In genomic region chr17:43456661-43457361, GRCh38 we compare ENCODE assay signal across 10 cellular contexts. TPM values are rescaled to one million over a fixed set of nuclear protein-coding genes. Genes with fewer than 3 reads are reported as not detected.
DNase-seq lines count a peak whose midpoint lies in the region; ATAC-seq and TF ChIP-seq lines count a peak whose summit lies in the region.
"Had no signal": no experiment of that assay in that cellular context is flagged by ENCODE, and none has a peak within 500 bp of the region (broad histone marks: within the 10 kb centered on the region; RNA-seq: fewer than 3 reads in every experiment).

No MANE protein-coding gene starts in this region.

- no peak for ATAC-seq in activated CD8-positive, alpha-beta memory T cell treated with anti-CD3 and anti-CD28 coated beads, Interleukin-2, amount 10 ng/mL, durations not matched to agents 7 days and 5 days
- no peak for ATAC-seq in HG02588 (IDR thresholded peaks at IDR 0.05; ENCODE audit: unreplicated experiment)

- CTCF ChIA-PET in Calu3 (lab: Charles Lee): interaction anchor here (1.0 to 1.5 kb wide), 2 partner anchors 9 to 12 kb away, joined by 4 to 8 read pairs; no protein-coding TSS in a partner anchor
- CTCF ChIA-PET in activated CD8-positive, alpha-beta memory T cell treated with anti-CD3 and anti-CD28 coated beads, Interleukin-2, amount 10 ng/mL, durations not matched to agents 7 days and 5 days (lab: Charles Lee): interaction anchor here (1.7 kb wide), 1 partner anchor 309 kb away, joined by 4 read pairs; no protein-coding TSS in a partner anchor

- H3K36me3 Mint-ChIP-seq in Calu3 (ENCODE audit: insufficient read depth, unreplicated experiment) (peaks cover 5% of the 10 kb centered on the region), brain (no peaks in the 10 kb centered on the region)
- no peaks in the 10 kb centered on the region for H3K36me3 Mint-ChIP-seq in activated CD8-positive, alpha-beta memory T cell treated with anti-CD3 and anti-CD28 coated beads, Interleukin-2, amount 10 ng/mL, durations not matched to agents 7 days and 5 days

- H3K4me3 Mint-ChIP-seq in Calu3 (ENCODE audit: low read depth, unreplicated experiment) (no peak overlapping the region), brain (no peak overlapping the region)
- no peak overlapping the region for H3K4me3 Mint-ChIP-seq in activated CD8-positive, alpha-beta memory T cell treated with anti-CD3 and anti-CD28 coated beads, Interleukin-2, amount 10 ng/mL, durations not matched to agents 7 days and 5 days
- H3K4me3 Mint-ChIP-seq: nephron had no signal

- H3K27ac Mint-ChIP-seq in Calu3 (ENCODE audit: unreplicated experiment) (no peak overlapping the region), brain (peak overlapping the region; percentile 35 to 71 (median 54))
- no peak overlapping the region for H3K27ac Mint-ChIP-seq in activated CD8-positive, alpha-beta memory T cell treated with anti-CD3 and anti-CD28 coated beads, Interleukin-2, amount 10 ng/mL, durations not matched to agents 7 days and 5 days

- no peak for TF ChIP-seq CTCF in Calu3 (IDR thresholded peaks at IDR 0.05; ENCODE audit: unreplicated experiment)
- TF ChIP-seq CTCF in brain (conservative IDR thresholded peaks at IDR 0.05): no peak

- intact Hi-C loops in Calu3 (cut with micrococcal nuclease; ENCODE audit: unreplicated experiment): no loop called here

- H3K27me3 Mint-ChIP-seq in Calu3 (ENCODE audit: unreplicated experiment) (no peaks in the 10 kb centered on the region), brain (peaks cover 7% of the 10 kb centered on the region)
- peaks cover 23% of the 10 kb centered on the region for H3K27me3 Mint-ChIP-seq in activated CD8-positive, alpha-beta memory T cell treated with anti-CD3 and anti-CD28 coated beads, Interleukin-2, amount 10 ng/mL, durations not matched to agents 7 days and 5 days

- BruUV-seq in Calu3 (replicated peaks; lab: Mats Ljungman, UMichigan): no TSS peak

- H3K9me3 Mint-ChIP-seq in Calu3 (ENCODE audit: low read depth, unreplicated experiment) (no peaks in the 10 kb centered on the region), brain (peaks cover 0 to 12% (median 2%) of the 10 kb centered on the region in 5 experiments)
- no peaks in the 10 kb centered on the region for H3K9me3 Mint-ChIP-seq in activated CD8-positive, alpha-beta memory T cell treated with anti-CD3 and anti-CD28 coated beads, Interleukin-2, amount 10 ng/mL, durations not matched to agents 7 days and 5 days (ENCODE audit: low read depth)
- H3K9me3 Mint-ChIP-seq: nephron had no signal

- peak; percentile 26 for DNase-seq in Calu3
- DNase-seq in NCI-H1694 treated with DMSO at 0.1 percent for 48 hours (lab: John Stamatoyannopoulos, UW): peak; percentile 98
- DNase-seq in lung microvascular endothelial cell (ENCODE audit: low read depth in 2 of 2): peak; percentile 32 to 60
- no peak for DNase-seq in activated CD8-positive, alpha-beta memory T cell treated with anti-CD3 and anti-CD28 coated beads, Interleukin-2, amount 50 U/mL, for 48 hours
- no peak for DNase-seq in activated CD8-positive, alpha-beta memory T cell treated with anti-CD3 and anti-CD28 coated beads, Interleukin-2, amount 10 ng/mL, durations not matched to agents 7 days and 5 days
- DNase-seq in Ammon's horn (ENCODE audit: low spot score): no peak
- DNase-seq: substantia nigra had no signal

- H3K4me1 Mint-ChIP-seq in Calu3 (ENCODE audit: low read depth, unreplicated experiment): peaks cover 24% of the 10 kb centered on the region
- H3K4me1 Mint-ChIP-seq in brain: peaks cover 33% of the 10 kb centered on the region
- peaks cover 2% of the 10 kb centered on the region for H3K4me1 Mint-ChIP-seq in activated CD8-positive, alpha-beta memory T cell treated with anti-CD3 and anti-CD28 coated beads, Interleukin-2, amount 10 ng/mL, durations not matched to agents 7 days and 5 days

RNA-seq across cellular contexts. Expression of gene DHX8, which starts 27.0 kb away (rescaled TPM):
- total RNA-seq in Calu3 (2022) (83.6 and 94.8 TPM in 2 replicates), lung microvascular endothelial cell (34.4 and 48.2 TPM in 2 replicates)
- 54.1 TPM for polyA plus RNA-seq in brain (ENCODE audit: insufficient read depth, low read depth, low replicate concordance)
- total RNA-seq in activated CD8-positive, alpha-beta memory T cell treated with anti-CD3 and anti-CD28 coated beads, Interleukin-2, amount 10 ng/mL, durations not matched to agents 7 days and 5 days: 10 to 100 TPM; 59.1 to 66.2 TPM

RNA-seq across cellular contexts. Expression of gene ARL4D, which starts 58.0 kb away (rescaled TPM):
- total RNA-seq in Calu3 (2022) (3.4 TPM in 2 replicates), lung microvascular endothelial cell (1.1 and 2.2 TPM in 2 replicates)
- 9.2 TPM for polyA plus RNA-seq in brain (ENCODE audit: insufficient read depth, low read depth, low replicate concordance)
- 1 to 10 TPM; 2.5 to 3.2 TPM for total RNA-seq in activated CD8-positive, alpha-beta memory T cell treated with anti-CD3 and anti-CD28 coated beads, Interleukin-2, amount 10 ng/mL, durations not matched to agents 7 days and 5 days

Comparison
In these comparisons a context has a peak if more than half of its experiments do, and no peak if none do; other contexts are left out.
1. DNase-seq: peak in Calu3 (single experiment), NCI-H1694 treated with DMSO at 0.1 percent for 48 hours (single experiment) and lung microvascular endothelial cell (2 of 2); none in activated CD8-positive, alpha-beta memory T cell treated with anti-CD3 and anti-CD28 coated beads, Interleukin-2, amount 50 U/mL, for 48 hours (single experiment), activated CD8-positive, alpha-beta memory T cell treated with anti-CD3 and anti-CD28 coated beads, Interleukin-2, amount 10 ng/mL, durations not matched to agents 7 days and 5 days (single experiment) and Ammon's horn (single experiment).
2. H3K27ac Mint-ChIP-seq: peak in brain (5 of 5); none in Calu3 (single experiment) and activated CD8-positive, alpha-beta memory T cell treated with anti-CD3 and anti-CD28 coated beads, Interleukin-2, amount 10 ng/mL, durations not matched to agents 7 days and 5 days (single experiment).